In the genomic region with DNA sequence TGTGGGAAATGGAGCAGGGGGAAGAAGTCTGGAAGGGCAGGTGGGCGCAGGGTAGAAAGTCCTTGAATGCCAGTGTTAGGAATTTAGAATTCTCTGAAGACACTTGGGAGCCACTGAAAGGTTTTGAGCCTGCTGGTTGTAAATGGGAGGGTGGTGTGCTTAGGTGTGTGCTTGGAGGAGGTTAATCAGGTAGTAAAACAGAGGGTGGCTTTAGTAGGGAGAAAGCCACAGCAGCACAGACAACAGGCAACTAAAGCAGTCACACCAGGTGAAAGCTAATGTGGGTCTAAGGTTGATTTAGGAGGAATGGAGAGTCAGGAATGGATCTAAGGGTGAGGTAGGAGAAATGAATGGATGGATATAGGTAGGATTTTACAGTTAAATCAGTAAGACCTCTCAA, we compare ENCODE assay signal across 2 cellular contexts.
TF ChIP-seq lines count a peak whose summit lies in the region.

No MANE protein-coding gene starts in this region.

TF ChIP-seq in A549, 52 proteins besides CTCF, POLR2A, EP300 and RAD21 (continued from another document):
- TF ChIP-seq, protein P1, sequence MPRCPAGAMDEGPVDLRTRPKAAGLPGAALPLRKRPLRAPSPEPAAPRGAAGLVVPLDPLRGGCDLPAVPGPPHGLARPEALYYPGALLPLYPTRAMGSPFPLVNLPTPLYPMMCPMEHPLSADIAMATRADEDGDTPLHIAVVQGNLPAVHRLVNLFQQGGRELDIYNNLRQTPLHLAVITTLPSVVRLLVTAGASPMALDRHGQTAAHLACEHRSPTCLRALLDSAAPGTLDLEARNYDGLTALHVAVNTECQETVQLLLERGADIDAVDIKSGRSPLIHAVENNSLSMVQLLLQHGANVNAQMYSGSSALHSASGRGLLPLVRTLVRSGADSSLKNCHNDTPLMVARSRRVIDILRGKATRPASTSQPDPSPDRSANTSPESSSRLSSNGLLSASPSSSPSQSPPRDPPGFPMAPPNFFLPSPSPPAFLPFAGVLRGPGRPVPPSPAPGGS (IDR thresholded peaks at IDR 0.05) = no peak
- TF ChIP-seq CBX2 (IDR thresholded peaks at IDR 0.05; ENCODE audit: borderline replicate concordance, low read depth) = no peak
- no peak for TF ChIP-seq MYC (IDR thresholded peaks at IDR 0.05; ENCODE audit: borderline replicate concordance, low read length)
- no peak for TF ChIP-seq BHLHE40 (IDR thresholded peaks at IDR 0.05; ENCODE audit: low read depth, low read length)
- TF ChIP-seq FOSL2 (IDR thresholded peaks at IDR 0.05) = no peak
- no peak for TF ChIP-seq FOSL2 (CRISPR knock-in tag; IDR thresholded peaks at IDR 0.05)
- TF ChIP-seq ZNF302 (CRISPR knock-in tag; IDR thresholded peaks at IDR 0.05) = no peak
- no peak for TF ChIP-seq HEYL (CRISPR knock-in tag; IDR thresholded peaks at IDR 0.05)
- TF ChIP-seq FOXS1 (CRISPR knock-in tag; IDR thresholded peaks at IDR 0.05) = no peak
- TF ChIP-seq, protein P2, sequence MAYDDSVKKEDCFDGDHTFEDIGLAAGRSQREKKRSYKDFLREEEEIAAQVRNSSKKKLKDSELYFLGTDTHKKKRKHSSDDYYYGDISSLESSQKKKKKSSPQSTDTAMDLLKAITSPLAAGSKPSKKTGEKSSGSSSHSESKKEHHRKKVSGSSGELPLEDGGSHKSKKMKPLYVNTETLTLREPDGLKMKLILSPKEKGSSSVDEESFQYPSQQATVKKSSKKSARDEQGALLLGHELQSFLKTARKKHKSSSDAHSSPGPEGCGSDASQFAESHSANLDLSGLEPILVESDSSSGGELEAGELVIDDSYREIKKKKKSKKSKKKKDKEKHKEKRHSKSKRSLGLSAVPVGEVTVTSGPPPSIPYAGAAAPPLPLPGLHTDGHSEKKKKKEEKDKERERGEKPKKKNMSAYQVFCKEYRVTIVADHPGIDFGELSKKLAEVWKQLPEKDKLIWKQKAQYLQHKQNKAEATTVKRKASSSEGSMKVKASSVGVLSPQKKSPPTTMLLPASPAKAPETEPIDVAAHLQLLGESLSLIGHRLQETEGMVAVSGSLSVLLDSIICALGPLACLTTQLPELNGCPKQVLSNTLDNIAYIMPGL (CRISPR knock-in tag; IDR thresholded peaks at IDR 0.05; ENCODE audit: borderline replicate concordance) = no peak
- TF ChIP-seq SMC3 (IDR thresholded peaks at IDR 0.05) = no peak
- no peak for TF ChIP-seq EHF (CRISPR knock-in tag; IDR thresholded peaks at IDR 0.05)
- TF ChIP-seq FOSB (CRISPR knock-in tag; IDR thresholded peaks at IDR 0.05) = no peak
- TF ChIP-seq NFE2L2 (conservative IDR thresholded peaks at IDR 0.05; ENCODE audit: low read length) = no peak
- TF ChIP-seq CHD2 (IDR thresholded peaks at IDR 0.05; ENCODE audit: low read length, partially characterized antibody) = no peak
- no peak for TF ChIP-seq KDM5A (IDR thresholded peaks at IDR 0.05)
- TF ChIP-seq, protein P3, sequence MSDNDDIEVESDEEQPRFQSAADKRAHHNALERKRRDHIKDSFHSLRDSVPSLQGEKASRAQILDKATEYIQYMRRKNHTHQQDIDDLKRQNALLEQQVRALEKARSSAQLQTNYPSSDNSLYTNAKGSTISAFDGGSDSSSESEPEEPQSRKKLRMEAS (IDR thresholded peaks at IDR 0.05) = no peak
- TF ChIP-seq RCOR1 (IDR thresholded peaks at IDR 0.05; ENCODE audit: low read depth, low read length) = no peak

TF ChIP-seq in HCT116, 20 proteins besides CTCF, POLR2A, EP300 and RAD21 (continued from another document):
- TF ChIP-seq, protein P4, sequence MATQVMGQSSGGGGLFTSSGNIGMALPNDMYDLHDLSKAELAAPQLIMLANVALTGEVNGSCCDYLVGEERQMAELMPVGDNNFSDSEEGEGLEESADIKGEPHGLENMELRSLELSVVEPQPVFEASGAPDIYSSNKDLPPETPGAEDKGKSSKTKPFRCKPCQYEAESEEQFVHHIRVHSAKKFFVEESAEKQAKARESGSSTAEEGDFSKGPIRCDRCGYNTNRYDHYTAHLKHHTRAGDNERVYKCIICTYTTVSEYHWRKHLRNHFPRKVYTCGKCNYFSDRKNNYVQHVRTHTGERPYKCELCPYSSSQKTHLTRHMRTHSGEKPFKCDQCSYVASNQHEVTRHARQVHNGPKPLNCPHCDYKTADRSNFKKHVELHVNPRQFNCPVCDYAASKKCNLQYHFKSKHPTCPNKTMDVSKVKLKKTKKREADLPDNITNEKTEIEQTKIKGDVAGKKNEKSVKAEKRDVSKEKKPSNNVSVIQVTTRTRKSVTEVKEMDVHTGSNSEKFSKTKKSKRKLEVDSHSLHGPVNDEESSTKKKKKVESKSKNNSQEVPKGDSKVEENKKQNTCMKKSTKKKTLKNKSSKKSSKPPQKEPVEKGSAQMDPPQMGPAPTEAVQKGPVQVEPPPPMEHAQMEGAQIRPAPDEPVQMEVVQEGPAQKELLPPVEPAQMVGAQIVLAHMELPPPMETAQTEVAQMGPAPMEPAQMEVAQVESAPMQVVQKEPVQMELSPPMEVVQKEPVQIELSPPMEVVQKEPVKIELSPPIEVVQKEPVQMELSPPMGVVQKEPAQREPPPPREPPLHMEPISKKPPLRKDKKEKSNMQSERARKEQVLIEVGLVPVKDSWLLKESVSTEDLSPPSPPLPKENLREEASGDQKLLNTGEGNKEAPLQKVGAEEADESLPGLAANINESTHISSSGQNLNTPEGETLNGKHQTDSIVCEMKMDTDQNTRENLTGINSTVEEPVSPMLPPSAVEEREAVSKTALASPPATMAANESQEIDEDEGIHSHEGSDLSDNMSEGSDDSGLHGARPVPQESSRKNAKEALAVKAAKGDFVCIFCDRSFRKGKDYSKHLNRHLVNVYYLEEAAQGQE (IDR thresholded peaks at IDR 0.05; ENCODE audit: low read depth) = no peak
- TF ChIP-seq YY1 (IDR thresholded peaks at IDR 0.05; ENCODE audit: extremely low read depth, insufficient replicate concordance, low read depth, low read length) (no peak), ZFX (IDR thresholded peaks at IDR 0.05) (no peak), ZNF274 (IDR thresholded peaks at IDR 0.05; ENCODE audit: low read depth, low read length) (no peak), SIN3A (IDR thresholded peaks at IDR 0.05; ENCODE audit: low read depth) (no peak), CBX3 (IDR thresholded peaks at IDR 0.05; ENCODE audit: low read depth) (no peak), EZH2 (IDR thresholded peaks at IDR 0.05) (no peak), ELF1 (IDR thresholded peaks at IDR 0.05; ENCODE audit: borderline replicate concordance, low read depth) (no peak), CEBPB (IDR thresholded peaks at IDR 0.05; ENCODE audit: low read depth) (no peak), SRF (IDR thresholded peaks at IDR 0.05; ENCODE audit: low read depth) (no peak)
- TF ChIP-seq, protein P5, sequence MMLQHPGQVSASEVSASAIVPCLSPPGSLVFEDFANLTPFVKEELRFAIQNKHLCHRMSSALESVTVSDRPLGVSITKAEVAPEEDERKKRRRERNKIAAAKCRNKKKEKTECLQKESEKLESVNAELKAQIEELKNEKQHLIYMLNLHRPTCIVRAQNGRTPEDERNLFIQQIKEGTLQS (IDR thresholded peaks at IDR 0.05) = no peak
- TF ChIP-seq, protein P3 (IDR thresholded peaks at IDR 0.05) = no peak
